In the genomic region with DNA sequence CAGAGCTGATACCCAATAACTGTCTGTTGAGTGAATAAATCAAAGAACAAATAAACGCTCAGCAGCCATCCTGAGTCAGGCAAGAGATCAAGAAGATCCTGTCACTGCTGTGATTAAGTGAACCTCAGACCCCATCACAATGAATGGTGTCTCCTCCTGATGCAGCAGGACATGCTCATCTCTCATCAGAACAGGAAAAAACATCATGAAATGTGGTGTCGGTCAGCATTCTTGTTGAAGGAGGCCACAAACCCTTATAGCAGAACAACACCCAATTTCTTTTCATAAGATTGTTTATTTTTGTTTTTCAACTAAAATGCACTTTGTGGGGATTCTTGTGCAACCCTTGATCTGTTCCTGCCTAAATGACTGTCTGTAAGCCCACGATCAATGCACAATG, we compare ENCODE assay signal across 22 cellular contexts.
DNase-seq lines count a peak whose midpoint lies in the region; ATAC-seq and TF ChIP-seq lines count a peak whose summit lies in the region.
"Had no signal": no experiment of that assay in that cellular context is flagged by ENCODE, and none has a peak within 500 bp of the region (broad histone marks: within the 10 kb centered on the region; RNA-seq: fewer than 3 reads in every experiment).

No MANE protein-coding gene starts in this region.

- TF ChIP-seq CTCF in mesothelial cell of epicardium (IDR thresholded peaks at IDR 0.05; ENCODE audit: unreplicated experiment), result no peak

- ATAC-seq in T-cell (replicated peaks in 1 of 4), result peak in 1 of 4 experiments; percentile 6
- no peak for ATAC-seq in activated naive CD8-positive, alpha-beta T cell treated with anti-CD3 and anti-CD28 coated beads, Interleukin-2, amount 10 ng/mL, durations not matched to agents 7 days and 5 days (ENCODE audit: low read depth)
- ATAC-seq in stimulated activated naive CD8-positive, alpha-beta T cell treated with anti-CD3 and anti-CD28 coated beads, Interleukin-15, amount 100 ng/mL, for 72 hours, result peak; percentile 14
- no peak for ATAC-seq in HG02938 (IDR thresholded peaks at IDR 0.05; ENCODE audit: unreplicated experiment)
- ATAC-seq: foreskin keratinocyte, GM12878 had no signal

- peaks cover 7% of the 10 kb centered on the region for H3K36me3 Mint-ChIP-seq in activated T-cell treated with anti-CD3 and anti-CD28 coated beads, Interleukin-2, amount 50 U/mL, for 24 hours (ENCODE audit: low read depth)
- H3K36me3 Mint-ChIP-seq in T-cell, result peaks cover 20% of the 10 kb centered on the region
- peaks cover 28% of the 10 kb centered on the region for H3K36me3 Mint-ChIP-seq in activated naive CD8-positive, alpha-beta T cell treated with anti-CD3 and anti-CD28 coated beads, Interleukin-2, amount 10 ng/mL, durations not matched to agents 7 days and 5 days
- H3K36me3 Mint-ChIP-seq in mesothelial cell of epicardium, result no peaks in the 10 kb centered on the region
- H3K36me3 Mint-ChIP-seq: CD14-positive monocyte had no signal

- no peaks in the 10 kb centered on the region for H3K27me3 Mint-ChIP-seq in activated T-cell treated with anti-CD3 and anti-CD28 coated beads, Interleukin-2, amount 50 U/mL, for 24 hours
- H3K27me3 Mint-ChIP-seq in T-cell (no peaks in the 10 kb centered on the region), mesothelial cell of epicardium (ENCODE audit: low read depth) (no peaks in the 10 kb centered on the region)
- no peaks in the 10 kb centered on the region for H3K27me3 Mint-ChIP-seq in activated naive CD8-positive, alpha-beta T cell treated with anti-CD3 and anti-CD28 coated beads, Interleukin-2, amount 10 ng/mL, durations not matched to agents 7 days and 5 days
- H3K27me3 Mint-ChIP-seq in stimulated activated naive CD8-positive, alpha-beta T cell treated with anti-CD3 and anti-CD28 coated beads, Interleukin-15, amount 100 ng/mL, for 72 hours, result no peaks in the 10 kb centered on the region

- CTCF ChIA-PET in T-cell (lab: Charles Lee), result interaction anchor here in 1 of 2 donors (1.0 kb wide), 1 partner anchor 59 kb away, joined by 3 read pairs; no protein-coding TSS in a partner anchor

- POLR2A ChIA-PET in T-cell (lab: Charles Lee), result interaction anchor here in 1 of 2 donors (0.6 kb wide), 1 partner anchor 10 kb away, joined by 7 read pairs; no protein-coding TSS in a partner anchor
- POLR2A ChIA-PET in activated naive CD8-positive, alpha-beta T cell treated with anti-CD3 and anti-CD28 coated beads, Interleukin-2, amount 10 ng/mL, durations not matched to agents 7 days and 5 days (lab: Charles Lee), result interaction anchor here (1.4 to 2.7 kb wide), 2 partner anchors 60 to 85 kb away, joined by 3 to 7 read pairs; partner anchors contain the start of genes CREBZF and SYTL2

- peaks cover 96% of the 10 kb centered on the region for H3K4me1 Mint-ChIP-seq in activated T-cell treated with anti-CD3 and anti-CD28 coated beads, Interleukin-2, amount 50 U/mL, for 24 hours (ENCODE audit: low read depth)
- H3K4me1 Mint-ChIP-seq in T-cell (peaks cover 80 to 96% (median 92%) of the 10 kb centered on the region in 3 donors), mesothelial cell of epicardium (peaks cover 2% of the 10 kb centered on the region)
- peaks cover 69% of the 10 kb centered on the region for H3K4me1 Mint-ChIP-seq in activated naive CD8-positive, alpha-beta T cell treated with anti-CD3 and anti-CD28 coated beads, Interleukin-2, amount 10 ng/mL, durations not matched to agents 7 days and 5 days
- peaks cover 89% of the 10 kb centered on the region for H3K4me1 Mint-ChIP-seq in stimulated activated naive CD8-positive, alpha-beta T cell treated with anti-CD3 and anti-CD28 coated beads, Interleukin-15, amount 100 ng/mL, for 72 hours

- H3K9me3 Mint-ChIP-seq in activated T-cell treated with anti-CD3 and anti-CD28 coated beads, Interleukin-2, amount 50 U/mL, for 24 hours, result no peaks in the 10 kb centered on the region
- H3K9me3 Mint-ChIP-seq in T-cell (peaks cover 0 to 4% (median 0%) of the 10 kb centered on the region in 3 donors), mesothelial cell of epicardium (no peaks in the 10 kb centered on the region)
- no peaks in the 10 kb centered on the region for H3K9me3 Mint-ChIP-seq in activated naive CD8-positive, alpha-beta T cell treated with anti-CD3 and anti-CD28 coated beads, Interleukin-2, amount 10 ng/mL, durations not matched to agents 7 days and 5 days
- peaks cover 0 to 3% of the 10 kb centered on the region in 2 donors for H3K9me3 Mint-ChIP-seq in stimulated activated naive CD8-positive, alpha-beta T cell treated with anti-CD3 and anti-CD28 coated beads, Interleukin-15, amount 100 ng/mL, for 72 hours
- H3K9me3 Mint-ChIP-seq: CD14-positive monocyte had no signal

- no peak for DNase-seq in activated T-cell treated with anti-CD3 and anti-CD28 coated beads, Interleukin-2, amount 50 U/mL, for 24 hours
- DNase-seq in activated T-cell treated with anti-CD3 and anti-CD28 coated beads, Interleukin-2, amount 50 U/mL, for 48 hours, result no peak
- DNase-seq in T-cell (peak in 3 of 34 experiments; percentile 12 to 22 (median 12)), mesothelial cell of epicardium (ENCODE audit: low spot score in 2 of 2, unreplicated experiment in 2 of 2) (no peak), AG20443 (ENCODE audit: low spot score) (no peak)
- no peak for DNase-seq in activated naive CD8-positive, alpha-beta T cell treated with anti-CD3 and anti-CD28 coated beads, Interleukin-2, amount 10 ng/mL, durations not matched to agents 7 days and 5 days
- DNase-seq in stimulated activated naive CD8-positive, alpha-beta T cell treated with anti-CD3 and anti-CD28 coated beads, Interleukin-15, amount 100 ng/mL, for 72 hours, result peak in 1 of 2 donors; percentile 28
- DNase-seq: activated CD4-positive, alpha-beta T cell treated with anti-CD3 and anti-CD28 coated beads for 1 hour; aorta; cerebellar nuclear complex; erythroblast; foreskin keratinocyte; MG63; NCI-H1436; NCI-H2171; NCI-H526 treated with DMSO at 0.1 percent for 48 hours; occipital lobe; small intestine; substantia nigra had no signal

- peak overlapping the region; percentile 95 for H3K27ac Mint-ChIP-seq in activated T-cell treated with anti-CD3 and anti-CD28 coated beads, Interleukin-2, amount 50 U/mL, for 24 hours
- H3K27ac Mint-ChIP-seq in T-cell (peak overlapping the region; percentile 56 to 74), mesothelial cell of epicardium (no peak overlapping the region)
- H3K27ac Mint-ChIP-seq in activated naive CD8-positive, alpha-beta T cell treated with anti-CD3 and anti-CD28 coated beads, Interleukin-2, amount 10 ng/mL, durations not matched to agents 7 days and 5 days, result peak overlapping the region; percentile 79
- H3K27ac Mint-ChIP-seq in stimulated activated naive CD8-positive, alpha-beta T cell treated with anti-CD3 and anti-CD28 coated beads, Interleukin-15, amount 100 ng/mL, for 72 hours, result peak overlapping the region in 1 of 2 donors; percentile 94
- H3K27ac Mint-ChIP-seq: CD14-positive monocyte had no signal

- H3K4me3 Mint-ChIP-seq in activated T-cell treated with anti-CD3 and anti-CD28 coated beads, Interleukin-2, amount 50 U/mL, for 24 hours, result peak overlapping the region; percentile 48
- H3K4me3 Mint-ChIP-seq in T-cell (peak overlapping the region; percentile 35 to 81 (median 42)), mesothelial cell of epicardium (no peak overlapping the region)
- peak overlapping the region; percentile 62 for H3K4me3 Mint-ChIP-seq in activated naive CD8-positive, alpha-beta T cell treated with anti-CD3 and anti-CD28 coated beads, Interleukin-2, amount 10 ng/mL, durations not matched to agents 7 days and 5 days
- H3K4me3 Mint-ChIP-seq in stimulated activated naive CD8-positive, alpha-beta T cell treated with anti-CD3 and anti-CD28 coated beads, Interleukin-15, amount 100 ng/mL, for 72 hours, result peak overlapping the region; percentile 38 to 67
- H3K4me3 Mint-ChIP-seq: CD14-positive monocyte had no signal
